In the genomic region with DNA sequence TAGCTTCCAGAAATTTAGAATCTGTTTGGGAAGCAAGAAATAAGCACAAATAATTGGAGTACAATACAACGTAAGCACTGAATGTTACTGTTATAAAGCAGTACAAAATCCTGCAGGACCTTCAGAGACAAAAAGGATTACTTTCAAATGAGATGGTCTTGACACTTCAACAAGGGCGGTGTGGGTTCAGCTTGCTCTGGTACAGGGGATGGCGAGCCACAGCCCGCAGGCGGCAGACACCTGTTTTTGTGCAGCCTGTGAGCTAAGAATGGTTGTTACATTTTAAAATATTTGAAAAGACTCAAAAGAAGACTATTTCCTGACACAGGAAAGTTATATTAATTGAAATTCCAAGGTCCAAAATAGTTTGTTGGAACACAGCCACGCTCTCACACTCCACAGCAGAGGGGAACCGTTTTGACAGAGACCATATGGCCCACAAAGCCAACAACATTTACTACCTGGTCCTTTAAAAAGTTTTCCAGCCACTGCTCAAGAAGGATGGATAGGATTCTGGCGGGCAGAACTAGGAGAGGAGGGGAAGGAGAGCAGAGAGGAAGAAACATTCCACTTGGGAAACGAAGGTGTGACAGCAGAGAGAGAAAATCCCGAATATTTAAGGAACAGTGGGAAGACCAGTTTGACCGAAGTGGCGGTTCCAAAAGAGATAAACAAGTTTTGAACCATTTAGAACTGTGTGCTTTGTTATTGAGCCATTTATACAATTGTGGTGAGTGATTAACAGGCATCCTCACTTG, we compare ENCODE assay signal across 18 cellular contexts. TPM values are rescaled to one million over a fixed set of nuclear protein-coding genes. Genes with fewer than 3 reads are reported as not detected.
DNase-seq lines count a peak whose midpoint lies in the region; ATAC-seq and TF ChIP-seq lines count a peak whose summit lies in the region.
"Had no signal": no experiment of that assay in that cellular context is flagged by ENCODE, and none has a peak within 500 bp of the region (broad histone marks: within the 10 kb centered on the region; RNA-seq: fewer than 3 reads in every experiment).

No MANE protein-coding gene starts in this region.

- H3K4me1 ChIP-seq in Caco-2, result peaks cover 40% of the 10 kb centered on the region

- H3K27ac Mint-ChIP-seq in Caco-2 (ENCODE audit: unreplicated experiment) (peak overlapping the region; percentile 39), neural crest cell (ENCODE audit: unreplicated experiment) (no peak overlapping the region)
- H3K27ac Mint-ChIP-seq: activated CD4-positive, alpha-beta T cell treated with anti-CD3 and anti-CD28 coated beads for 36 hours had no signal

- H3K4me1 Mint-ChIP-seq in Caco-2 (ENCODE audit: low read depth, unreplicated experiment) (peaks cover 62% of the 10 kb centered on the region), neural crest cell (peaks cover 49% of the 10 kb centered on the region)

- H3K9me3 Mint-ChIP-seq in Caco-2 (ENCODE audit: unreplicated experiment) (peaks cover 13% of the 10 kb centered on the region), neural crest cell (peaks cover 4% of the 10 kb centered on the region)

- H3K36me3 ChIP-seq in Caco-2 (ENCODE audit: control insufficient read depth, insufficient read depth, low read length), result 0 out of 2 replicates have a peak, but pooled peaks cover 1% of the 10 kb centered on the region

- CTCF ChIA-PET in Caco-2 (lab: Charles Lee), result no interaction called here

- H3K4me3 Mint-ChIP-seq in Caco-2 (ENCODE audit: unreplicated experiment) (peak overlapping the region; percentile 15), neural crest cell (peak overlapping the region; percentile 15)
- H3K4me3 Mint-ChIP-seq: activated CD4-positive, alpha-beta T cell treated with anti-CD3 and anti-CD28 coated beads for 36 hours had no signal

- POLR2A ChIA-PET in Caco-2 (lab: Charles Lee), result no interaction called here

- H3K4me3 ChIP-seq in Caco-2 (ENCODE audit: low read depth, low read length) (no peak overlapping the region), fibroblast of villous mesenchyme (ENCODE audit: low read depth, low read length) (no peak overlapping the region)
- H3K4me3 ChIP-seq: GM23248, K562 had no signal

- peaks cover 45% of the 10 kb centered on the region for H3K36me3 Mint-ChIP-seq in Caco-2 (ENCODE audit: insufficient read depth, unreplicated experiment)
- peaks cover 14% of the 10 kb centered on the region for H3K36me3 Mint-ChIP-seq in neural crest cell (ENCODE audit: low read depth)

- DNase-seq in Caco-2 (no peak), fibroblast of villous mesenchyme (ENCODE audit: low read depth) (peak; percentile 33), neural crest cell (ENCODE audit: low read depth, low spot score) (no peak), DMS53 (lab: John Stamatoyannopoulos, UW) (no peak)
- no peak for DNase-seq in effector CD8-positive, alpha-beta T cell (lab: John Stamatoyannopoulos, UW)
- DNase-seq: activated CD4-positive, alpha-beta T cell treated with anti-CD3 and anti-CD28 coated beads for 36 hours; activated CD8-positive, alpha-beta memory T cell treated with anti-CD3 and anti-CD28 coated beads, Interleukin-2, amount 50 U/mL, for 4 hours; activated naive CD4-positive, alpha-beta T cell; AML-193; GM23248; head of caudate nucleus; NCI-H2081 treated with DMSO at 0.1 percent for 48 hours; NCI-H524 treated with DMSO at 0.1 percent for 48 hours; occipital lobe; stimulated activated CD4-positive, alpha-beta T cell treated with anti-CD3 and anti-CD28 coated beads, Interleukin-4, amount 100 ng/mL, for 1 hour had no signal

- 0 out of 2 replicates have a peak, but pooled peaks cover 3% of the 10 kb centered on the region for H3K9me3 ChIP-seq in Caco-2

- intact Hi-C loops in Caco-2 (cut with micrococcal nuclease; ENCODE audit: unreplicated experiment), result no loop called here

- ATAC-seq in SK-N-SH treated with all-trans-retinoic acid at 6 μM for 48 hours (peak; percentile 57), HG03139 (IDR thresholded peaks at IDR 0.05; ENCODE audit: unreplicated experiment) (no peak)
- ATAC-seq: activated CD4-positive, alpha-beta T cell treated with anti-CD3 and anti-CD28 coated beads for 36 hours; K562 had no signal

- no peaks in the 10 kb centered on the region for H3K27me3 Mint-ChIP-seq in Caco-2 (ENCODE audit: insufficient read depth, unreplicated experiment)
- no peaks in the 10 kb centered on the region for H3K27me3 Mint-ChIP-seq in neural crest cell (ENCODE audit: low read depth)
- H3K27me3 Mint-ChIP-seq: activated CD4-positive, alpha-beta T cell treated with anti-CD3 and anti-CD28 coated beads for 36 hours had no signal

- no TSS peak for BruUV-seq in Caco-2 (replicated peaks; lab: Mats Ljungman, UMichigan)

- TF ChIP-seq CTCF in Caco-2 (IDR thresholded peaks at IDR 0.05; ENCODE audit: insufficient read depth in 1 of 2, low read depth in 1 of 2, low read length in 1 of 2, severe bottlenecking in 1 of 2, unreplicated experiment in 1 of 2) (no peak), fibroblast of villous mesenchyme (IDR thresholded peaks at IDR 0.05; ENCODE audit: insufficient read depth, low read depth, low read length) (no peak), neural crest cell (conservative IDR thresholded peaks at IDR 0.05) (no peak)

- no peaks in the 10 kb centered on the region for H3K27me3 ChIP-seq in Caco-2 (replicated peaks; ENCODE audit: control insufficient read depth, insufficient read depth, low read length)

TF ChIP-seq in SK-N-SH treated with all-trans-retinoic acid at 6 μM for 48 hours, 23 proteins besides CTCF, POLR2A, EP300 and RAD21:
- TF ChIP-seq OSR1 (CRISPR knock-in tag; IDR thresholded peaks at IDR 0.05), result no peak
- no peak for TF ChIP-seq ZNF565 (CRISPR knock-in tag; conservative IDR thresholded peaks at IDR 0.05; ENCODE audit: low read depth)
- TF ChIP-seq, protein P1, sequence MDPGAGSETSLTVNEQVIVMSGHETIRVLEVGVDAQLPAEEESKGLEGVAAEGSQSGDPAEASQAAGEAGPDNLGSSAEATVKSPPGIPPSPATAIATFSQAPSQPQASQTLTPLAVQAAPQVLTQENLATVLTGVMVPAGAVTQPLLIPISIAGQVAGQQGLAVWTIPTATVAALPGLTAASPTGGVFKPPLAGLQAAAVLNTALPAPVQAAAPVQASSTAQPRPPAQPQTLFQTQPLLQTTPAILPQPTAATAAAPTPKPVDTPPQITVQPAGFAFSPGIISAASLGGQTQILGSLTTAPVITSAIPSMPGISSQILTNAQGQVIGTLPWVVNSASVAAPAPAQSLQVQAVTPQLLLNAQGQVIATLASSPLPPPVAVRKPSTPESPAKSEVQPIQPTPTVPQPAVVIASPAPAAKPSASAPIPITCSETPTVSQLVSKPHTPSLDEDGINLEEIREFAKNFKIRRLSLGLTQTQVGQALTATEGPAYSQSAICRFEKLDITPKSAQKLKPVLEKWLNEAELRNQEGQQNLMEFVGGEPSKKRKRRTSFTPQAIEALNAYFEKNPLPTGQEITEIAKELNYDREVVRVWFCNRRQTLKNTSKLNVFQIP (CRISPR knock-in tag; IDR thresholded peaks at IDR 0.05; ENCODE audit: borderline replicate concordance, low read depth), result no peak
- TF ChIP-seq ZNF8 (CRISPR knock-in tag; IDR thresholded peaks at IDR 0.05), result no peak
- TF ChIP-seq ZFP3 (CRISPR knock-in tag; IDR thresholded peaks at IDR 0.05), result no peak
- no peak for TF ChIP-seq ZFP30 (CRISPR knock-in tag; IDR thresholded peaks at IDR 0.05)
- TF ChIP-seq PPARA (CRISPR knock-in tag; IDR thresholded peaks at IDR 0.05; ENCODE audit: borderline replicate concordance), result no peak
- TF ChIP-seq ZC3H10 (CRISPR knock-in tag; IDR thresholded peaks at IDR 0.05), result no peak
- no peak for TF ChIP-seq RARB (CRISPR knock-in tag; IDR thresholded peaks at IDR 0.05)
- TF ChIP-seq TCF4 (CRISPR knock-in tag; IDR thresholded peaks at IDR 0.05; ENCODE audit: borderline replicate concordance), result no peak
- TF ChIP-seq, protein P2, sequence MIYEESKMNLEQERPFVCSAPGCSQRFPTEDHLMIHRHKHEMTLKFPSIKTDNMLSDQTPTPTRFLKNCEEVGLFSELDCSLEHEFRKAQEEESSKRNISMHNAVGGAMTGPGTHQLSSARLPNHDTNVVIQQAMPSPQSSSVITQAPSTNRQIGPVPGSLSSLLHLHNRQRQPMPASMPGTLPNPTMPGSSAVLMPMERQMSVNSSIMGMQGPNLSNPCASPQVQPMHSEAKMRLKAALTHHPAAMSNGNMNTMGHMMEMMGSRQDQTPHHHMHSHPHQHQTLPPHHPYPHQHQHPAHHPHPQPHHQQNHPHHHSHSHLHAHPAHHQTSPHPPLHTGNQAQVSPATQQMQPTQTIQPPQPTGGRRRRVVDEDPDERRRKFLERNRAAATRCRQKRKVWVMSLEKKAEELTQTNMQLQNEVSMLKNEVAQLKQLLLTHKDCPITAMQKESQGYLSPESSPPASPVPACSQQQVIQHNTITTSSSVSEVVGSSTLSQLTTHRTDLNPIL (CRISPR knock-in tag; IDR thresholded peaks at IDR 0.05; ENCODE audit: low read depth), result no peak
- no peak for TF ChIP-seq CSDC2 (CRISPR knock-in tag; IDR thresholded peaks at IDR 0.05)
- no peak for TF ChIP-seq SNAI2 (CRISPR knock-in tag; IDR thresholded peaks at IDR 0.05)
- no peak for TF ChIP-seq BACH2 (CRISPR knock-in tag; IDR thresholded peaks at IDR 0.05; ENCODE audit: borderline replicate concordance)
- TF ChIP-seq, protein P3, sequence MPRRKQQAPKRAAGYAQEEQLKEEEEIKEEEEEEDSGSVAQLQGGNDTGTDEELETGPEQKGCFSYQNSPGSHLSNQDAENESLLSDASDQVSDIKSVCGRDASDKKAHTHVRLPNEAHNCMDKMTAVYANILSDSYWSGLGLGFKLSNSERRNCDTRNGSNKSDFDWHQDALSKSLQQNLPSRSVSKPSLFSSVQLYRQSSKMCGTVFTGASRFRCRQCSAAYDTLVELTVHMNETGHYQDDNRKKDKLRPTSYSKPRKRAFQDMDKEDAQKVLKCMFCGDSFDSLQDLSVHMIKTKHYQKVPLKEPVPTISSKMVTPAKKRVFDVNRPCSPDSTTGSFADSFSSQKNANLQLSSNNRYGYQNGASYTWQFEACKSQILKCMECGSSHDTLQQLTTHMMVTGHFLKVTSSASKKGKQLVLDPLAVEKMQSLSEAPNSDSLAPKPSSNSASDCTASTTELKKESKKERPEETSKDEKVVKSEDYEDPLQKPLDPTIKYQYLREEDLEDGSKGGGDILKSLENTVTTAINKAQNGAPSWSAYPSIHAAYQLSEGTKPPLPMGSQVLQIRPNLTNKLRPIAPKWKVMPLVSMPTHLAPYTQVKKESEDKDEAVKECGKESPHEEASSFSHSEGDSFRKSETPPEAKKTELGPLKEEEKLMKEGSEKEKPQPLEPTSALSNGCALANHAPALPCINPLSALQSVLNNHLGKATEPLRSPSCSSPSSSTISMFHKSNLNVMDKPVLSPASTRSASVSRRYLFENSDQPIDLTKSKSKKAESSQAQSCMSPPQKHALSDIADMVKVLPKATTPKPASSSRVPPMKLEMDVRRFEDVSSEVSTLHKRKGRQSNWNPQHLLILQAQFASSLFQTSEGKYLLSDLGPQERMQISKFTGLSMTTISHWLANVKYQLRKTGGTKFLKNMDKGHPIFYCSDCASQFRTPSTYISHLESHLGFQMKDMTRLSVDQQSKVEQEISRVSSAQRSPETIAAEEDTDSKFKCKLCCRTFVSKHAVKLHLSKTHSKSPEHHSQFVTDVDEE (CRISPR knock-in tag; IDR thresholded peaks at IDR 0.05), result no peak

RNA-seq across cellular contexts. Expression of gene PRDM10, which starts 6.3 kb away (rescaled TPM):
- 11.8 and 12.0 TPM in 2 replicates for total RNA-seq in Caco-2 (2022)
- 6.1 and 8.6 TPM in 2 replicates for total RNA-seq in fibroblast of villous mesenchyme
- 18.5 and 20.1 TPM in 2 replicates for total RNA-seq in neural crest cell
